8 cellular contexts compared by ENCODE assay signal in genomic region chr7:28411876-28412662, GRCh38. TPM values are rescaled to one million over a fixed set of nuclear protein-coding genes. Genes with fewer than 3 reads are reported as not detected.
A peak's percentile ranks its signal among the peaks of the same experiment; 100 is the strongest.
DNase-seq lines count a peak whose midpoint lies in the region; ATAC-seq and TF ChIP-seq lines count a peak whose summit lies in the region.

A gene with protein sequence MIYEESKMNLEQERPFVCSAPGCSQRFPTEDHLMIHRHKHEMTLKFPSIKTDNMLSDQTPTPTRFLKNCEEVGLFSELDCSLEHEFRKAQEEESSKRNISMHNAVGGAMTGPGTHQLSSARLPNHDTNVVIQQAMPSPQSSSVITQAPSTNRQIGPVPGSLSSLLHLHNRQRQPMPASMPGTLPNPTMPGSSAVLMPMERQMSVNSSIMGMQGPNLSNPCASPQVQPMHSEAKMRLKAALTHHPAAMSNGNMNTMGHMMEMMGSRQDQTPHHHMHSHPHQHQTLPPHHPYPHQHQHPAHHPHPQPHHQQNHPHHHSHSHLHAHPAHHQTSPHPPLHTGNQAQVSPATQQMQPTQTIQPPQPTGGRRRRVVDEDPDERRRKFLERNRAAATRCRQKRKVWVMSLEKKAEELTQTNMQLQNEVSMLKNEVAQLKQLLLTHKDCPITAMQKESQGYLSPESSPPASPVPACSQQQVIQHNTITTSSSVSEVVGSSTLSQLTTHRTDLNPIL (plus strand): TSS chr7:28412518. CDS start chr7:28412915, 397 bp downstream.

- CTCF ChIA-PET in A673 (lab: Charles Lee) (no interaction called here), MCF 10A (lab: Yijun Ruan, JAX) (no interaction called here)

- H3K9me3 ChIP-seq in A673 (ENCODE audit: low read depth, low read length, poor library complexity, severe bottlenecking) (no peaks in the 10 kb centered on the region), H9 (ENCODE audit: control insufficient read depth, low read depth, low read length) (no peaks in the 10 kb centered on the region)

- no peak within 1 kb of the TSS for H3K4me3 ChIP-seq in A673 (ENCODE audit: low read depth, low read length, poor library complexity, severe bottlenecking)

- DNase-seq in A673 (ENCODE audit: low spot score) (no peak), H9 (peak; percentile 35), MCF 10A (ENCODE audit: unreplicated experiment) (no peak), mucosa of gallbladder (ENCODE audit: low spot score) (no peak), NCI-H1105 (lab: John Stamatoyannopoulos, UW) (no peak)
- DNase-seq in stimulated activated CD4-positive, alpha-beta T cell treated with anti-CD3 and anti-CD28 coated beads, Interleukin-4, amount 100 ng/mL, for 1 hour = no peak

- no peak within 1 kb of the TSS for H2AFZ ChIP-seq in H9 (ENCODE audit: low read length)

- no peak within 1 kb of the TSS for H3T11ph ChIP-seq in H9 (ENCODE audit: low read length)

- H3K36me3 ChIP-seq in A673 (ENCODE audit: insufficient read depth, low read length, poor library complexity, severe bottlenecking) = no peaks in the 10 kb centered on the region

- H3K4me1 Mint-ChIP-seq in H9 = peaks cover 21 to 32% of the 10 kb centered on the region in 2 experiments
- H3K4me1 Mint-ChIP-seq in MCF 10A (ENCODE audit: insufficient read depth, unreplicated experiment) = peaks cover 20% of the 10 kb centered on the region

- H3K27me3 Mint-ChIP-seq in H9 (ENCODE audit: low read depth) = peaks cover 68% of the 10 kb centered on the region
- peaks cover 13% of the 10 kb centered on the region for H3K27me3 Mint-ChIP-seq in MCF 10A (ENCODE audit: insufficient read depth, unreplicated experiment)

- H2BK12ac ChIP-seq in H9 (ENCODE audit: insufficient read length, low read depth, low read length) = no peak within 1 kb of the TSS

- H3K79me1 ChIP-seq in H9 (ENCODE audit: insufficient read depth, low read depth, low read length, poor library complexity, severe bottlenecking) = no peaks in the 10 kb centered on the region

- H3K56ac ChIP-seq in H9 (ENCODE audit: insufficient read length, low read depth, low read length) = no peak within 1 kb of the TSS

- H2BK5ac ChIP-seq in H9 (ENCODE audit: insufficient read length, low read length) = no peak within 1 kb of the TSS

- no peaks in the 10 kb centered on the region for H3K36me3 Mint-ChIP-seq in H9 (ENCODE audit: insufficient read depth in 1 of 3, low read depth in 3 of 3)
- H3K36me3 Mint-ChIP-seq in MCF 10A (ENCODE audit: insufficient read depth, unreplicated experiment) = no peaks in the 10 kb centered on the region

- intact Hi-C loops in A673 (cut with micrococcal nuclease; ENCODE audit: unreplicated experiment) = no loop called here
- intact Hi-C loops in MCF 10A (cut with micrococcal nuclease) = no loop called here

- no CpG with 5 or more reads among the region's 8 CpGs for WGBS in H9 (ENCODE audit: extremely low coverage, insufficient read length, low lambda C conversion rate)

- H4K8ac ChIP-seq in H9 (replicated peaks; ENCODE audit: insufficient read length, low read depth, low read length) = no peak within 1 kb of the TSS

- no peak within 1 kb of the TSS for H3K4ac ChIP-seq in H9 (ENCODE audit: low read depth, low read length)

- TF ChIP-seq CTCF in A673 (conservative IDR thresholded peaks at IDR 0.05; ENCODE audit: low read depth, low read length) = peak; percentile 36
- TF ChIP-seq CTCF in H9 (conservative IDR thresholded peaks at IDR 0.05) = peak; percentile 46
- TF ChIP-seq CTCF in MCF 10A (IDR thresholded peaks at IDR 0.05; ENCODE audit: unreplicated experiment) = no peak

- H2BK20ac ChIP-seq in H9 (ENCODE audit: low read depth, low read length, poor library complexity, severe bottlenecking) = no peak within 1 kb of the TSS

- no peak within 1 kb of the TSS for H2AK5ac ChIP-seq in H9 (ENCODE audit: insufficient read length, low read length)

- no peaks in the 10 kb centered on the region for H4K20me1 ChIP-seq in H9 (ENCODE audit: control insufficient read depth, insufficient read depth, insufficient read length)

- H3K79me2 ChIP-seq in H9 (ENCODE audit: insufficient read depth, low read length) = no peaks in the 10 kb centered on the region

- H3K9ac ChIP-seq in H9 (ENCODE audit: extremely low read depth, insufficient read length, low read length) = no peak within 1 kb of the TSS

- no peak within 1 kb of the TSS for H2BK120ac ChIP-seq in H9 (ENCODE audit: low read depth, low read length, poor library complexity, severe bottlenecking)

- H3K27ac ChIP-seq in A673 (ENCODE audit: low read depth, low read length, poor library complexity, severe bottlenecking) (no peak within 1 kb of the TSS), H9 (ENCODE audit: insufficient read length, low read depth, low read length) (no peak within 1 kb of the TSS)

- H3K27ac Mint-ChIP-seq in H9 (no peak within 1 kb of the TSS), MCF 10A (ENCODE audit: low read depth, unreplicated experiment) (no peak within 1 kb of the TSS)

- no peak within 1 kb of the TSS for H3K14ac ChIP-seq in H9 (ENCODE audit: insufficient read depth, low read length)

- H4K91ac ChIP-seq in H9 (ENCODE audit: insufficient read length, low read depth, low read length) = no peak within 1 kb of the TSS

- H3K4me3 Mint-ChIP-seq in H9 = peak within 1 kb of the TSS in 1 of 2 experiments; percentile 92; a peak in 2 of 5 replicates
- no peak within 1 kb of the TSS for H3K4me3 Mint-ChIP-seq in MCF 10A (ENCODE audit: unreplicated experiment)

- H3K9me3 Mint-ChIP-seq in H9 (no peaks in the 10 kb centered on the region; a peak in 1 of 5 replicates), MCF 10A (ENCODE audit: unreplicated experiment) (no peaks in the 10 kb centered on the region)

- no peak within 1 kb of the TSS for H2BK15ac ChIP-seq in H9 (ENCODE audit: low read depth, low read length)

- peak within 1 kb of the TSS; percentile 81 for H3K4me2 ChIP-seq in H9 (ENCODE audit: insufficient read depth, insufficient read length, low read length)

- BruUV-seq in A673 (replicated peaks; lab: Mats Ljungman, UMichigan) (no TSS peak), MCF 10A (replicated peaks; lab: Mats Ljungman, UMichigan) (no TSS peak)

- POLR2A ChIA-PET in A673 (lab: Charles Lee; ENCODE audit: low non-redundant PET) = no interaction called here
- POLR2A ChIA-PET in MCF 10A (lab: Yijun Ruan, JAX) = interaction anchor here (0.6 kb wide), 1 partner anchor 199 kb away, joined by 3 read pairs; no protein-coding TSS in a partner anchor

- peaks cover 76% of the 10 kb centered on the region for H3K27me3 ChIP-seq in A673 (replicated peaks; ENCODE audit: insufficient read depth, low read depth, low read length, poor library complexity)
- peaks cover 18% of the 10 kb centered on the region; the same call in 1 of the 2 replicates for H3K27me3 ChIP-seq in H9 (ENCODE audit: insufficient read depth, low read length)

- peaks cover 30% of the 10 kb centered on the region for H3K23me2 ChIP-seq in H9 (ENCODE audit: insufficient read length, low read depth, low read length, poor library complexity, severe bottlenecking)

- H3K4me1 ChIP-seq in A673 (ENCODE audit: insufficient read depth, low read length, poor library complexity, severe bottlenecking) (peaks cover 4% of the 10 kb centered on the region), H9 (ENCODE audit: insufficient read depth, low read length) (peaks cover 4% of the 10 kb centered on the region; the same call in 1 of the 2 replicates)

- no peak within 1 kb of the TSS for H3K23ac ChIP-seq in H9 (ENCODE audit: insufficient read length, low read depth, low read length)

- no peak for ATAC-seq in HG03039 (IDR thresholded peaks at IDR 0.05; ENCODE audit: unreplicated experiment)
- no peak for ATAC-seq in GM18858 (IDR thresholded peaks at IDR 0.05; ENCODE audit: unreplicated experiment)

- H3K18ac ChIP-seq in H9 (ENCODE audit: insufficient read length, low read depth, low read length) = no peak within 1 kb of the TSS

- H4K5ac ChIP-seq in H9 (ENCODE audit: insufficient read length, low read depth, low read length) = no peak within 1 kb of the TSS

RNA-seq across cellular contexts. Expression of the gene that starts here (rescaled TPM):
- total RNA-seq in A673 (2021) (7.1 and 10.3 TPM in 2 replicates), H9 (2021) (3.3 and 4.0 TPM in 2 replicates), MCF 10A (2022) (30.0 and 40.5 TPM in 2 replicates), mucosa of gallbladder (22.5 TPM)
